ENCODE assay signal across 8 cellular contexts in the genomic region with DNA sequence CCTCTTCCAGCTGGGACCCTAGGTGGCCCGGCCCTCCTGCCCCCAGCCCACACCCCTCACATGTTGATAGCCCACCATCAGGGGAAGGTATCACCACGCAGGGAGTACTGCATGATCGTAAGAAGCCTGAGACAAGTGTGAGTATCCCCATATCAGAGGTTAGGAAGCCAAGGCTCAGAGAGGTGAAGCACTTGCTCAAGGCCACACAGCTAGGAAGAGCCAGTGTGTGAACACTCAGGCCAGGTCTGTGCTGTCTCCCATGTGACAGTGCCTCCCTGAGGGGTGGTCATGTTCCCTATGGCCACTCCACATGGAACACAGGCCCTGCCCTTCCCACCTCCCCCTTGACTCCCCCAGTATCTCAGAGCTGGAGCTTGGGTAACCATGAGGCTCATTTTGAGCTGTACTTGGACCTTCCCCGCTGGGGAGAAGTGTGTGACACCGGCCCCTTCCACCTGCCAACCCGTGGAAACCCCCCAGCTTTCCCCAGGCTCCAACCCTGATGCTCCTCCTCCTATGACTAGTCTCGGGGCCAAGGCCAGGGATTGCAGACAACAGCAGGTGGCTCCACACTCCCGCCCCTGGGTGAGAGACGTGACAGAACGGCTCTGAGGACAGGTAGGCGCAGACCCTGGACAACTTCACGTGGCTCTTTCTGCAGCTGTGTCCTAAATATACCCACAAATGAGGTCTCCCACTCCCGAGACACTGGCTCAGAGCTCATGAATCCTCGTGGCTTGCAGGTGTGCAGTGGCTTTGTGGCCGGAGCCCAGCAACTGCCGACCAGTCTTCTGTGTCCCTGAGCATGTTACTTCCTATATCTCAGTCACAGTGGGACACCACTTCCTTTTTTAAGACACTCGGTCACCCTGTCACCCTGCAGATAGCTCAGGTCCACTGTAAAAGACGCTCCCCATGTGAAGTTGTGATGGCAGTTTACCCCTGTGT. TPM values are rescaled to one million over a fixed set of nuclear protein-coding genes. Genes with fewer than 3 reads are reported as not detected.
DNase-seq lines count a peak whose midpoint lies in the region; ATAC-seq, FAIRE-seq and TF ChIP-seq lines count a peak whose summit lies in the region.

No MANE protein-coding gene starts in this region.

- H3K4me3 Mint-ChIP-seq in astrocyte (ENCODE audit: unreplicated experiment): no peak overlapping the region

- no peak overlapping the region for H2AFZ ChIP-seq in astrocyte (ENCODE audit: low read depth, low read length)

- TF ChIP-seq CTCF in astrocyte (IDR thresholded peaks at IDR 0.05; ENCODE audit: insufficient read depth, low read depth, low read length) (no peak), heart right ventricle (IDR thresholded peaks at IDR 0.05) (peak in 1 of 9 donors; percentile 4)

- no peaks in the 10 kb centered on the region for H4K20me1 ChIP-seq in astrocyte (ENCODE audit: insufficient read depth, low read length)

- ATAC-seq in GM18517 (IDR thresholded peaks at IDR 0.05; ENCODE audit: unreplicated experiment) (peak; percentile 91), GM21576 (IDR thresholded peaks at IDR 0.05; ENCODE audit: unreplicated experiment) (peak; percentile 91), aorta (ENCODE audit: low FRiP score) (no peak), heart right ventricle (no peak)

- H3K36me3 ChIP-seq in astrocyte (ENCODE audit: insufficient read depth, low read length) (no peaks in the 10 kb centered on the region), aorta (ENCODE audit: control insufficient read depth in 1 of 2, insufficient read depth in 2 of 2, low read length in 1 of 2) (no peaks in the 10 kb centered on the region), heart right ventricle (peaks cover 0 to 50% (median 0%) of the 10 kb centered on the region in 9 donors)

- DNase-seq in Kasumi-1 (lab: John Stamatoyannopoulos, UW) (peak; percentile 36 to 43), astrocyte (ENCODE audit: low read depth) (no peak), retina (no peak), aorta (no peak), heart right ventricle (no peak)
- peak; percentile 15 for DNase-seq in stimulated activated CD8-positive, alpha-beta memory T cell treated with anti-CD3 and anti-CD28 coated beads, Interleukin-4, amount 100 ng/mL, for 24 hours (ENCODE audit: low read depth)

- H3K36me3 Mint-ChIP-seq in astrocyte (ENCODE audit: low read depth, unreplicated experiment): peaks cover 29% of the 10 kb centered on the region

- no peak overlapping the region for H3K4me3 ChIP-seq in astrocyte (ENCODE audit: insufficient read depth, low read depth, low read length)
- no peak overlapping the region for H3K4me3 ChIP-seq in aorta (ENCODE audit: low read length in 2 of 2)
- no peak overlapping the region for H3K4me3 ChIP-seq in heart right ventricle

- H3K9ac ChIP-seq in astrocyte (ENCODE audit: low read length): no peak overlapping the region

- H3K27ac ChIP-seq in astrocyte (ENCODE audit: low read depth, low read length) (no peak overlapping the region), aorta (ENCODE audit: low read depth in 1 of 2, low read length in 2 of 2) (no peak overlapping the region), heart right ventricle (peak overlapping the region in 3 of 10 donors; percentile 19 to 58 (median 22))

- WGBS in aorta, 2 donors: 87 to 88% methylated on average over 18 of the region's 18 CpGs
- 75 to 85% methylated on average over 18 of the region's 18 CpGs for WGBS in heart right ventricle, 2 donors

- peaks cover 7% of the 10 kb centered on the region for H3K4me1 Mint-ChIP-seq in astrocyte (ENCODE audit: low read depth, unreplicated experiment)

- H3K79me2 ChIP-seq in astrocyte (ENCODE audit: insufficient read depth, low read length): no peaks in the 10 kb centered on the region

- peaks cover 27% of the 10 kb centered on the region for H3K4me1 ChIP-seq in astrocyte (ENCODE audit: insufficient read depth, low read length)
- no peaks in the 10 kb centered on the region for H3K4me1 ChIP-seq in aorta (ENCODE audit: control insufficient read depth in 1 of 2, insufficient read depth in 2 of 2, low read length in 2 of 2)
- peaks cover 8 to 41% (median 27%) of the 10 kb centered on the region in 9 donors for H3K4me1 ChIP-seq in heart right ventricle

- peak overlapping the region; percentile 47 for H3K27ac Mint-ChIP-seq in astrocyte (ENCODE audit: unreplicated experiment)

- FAIRE-seq in astrocyte (lab: Jason Lieb, UNC): no peak

- H3K9me3 ChIP-seq in astrocyte (ENCODE audit: insufficient read depth, low read depth, low read length) (peaks cover 8% of the 10 kb centered on the region), aorta (ENCODE audit: control insufficient read depth, low read length) (no peaks in the 10 kb centered on the region), heart right ventricle (no peaks in the 10 kb centered on the region)

- H3K27me3 ChIP-seq in astrocyte (ENCODE audit: insufficient read depth, low read length): no peaks in the 10 kb centered on the region
- no peaks in the 10 kb centered on the region for H3K27me3 ChIP-seq in aorta (ENCODE audit: control insufficient read depth in 1 of 2, insufficient read depth in 2 of 2, low read length in 1 of 2)
- no peaks in the 10 kb centered on the region for H3K27me3 ChIP-seq in heart right ventricle

- peaks cover 14% of the 10 kb centered on the region for H3K9me3 Mint-ChIP-seq in astrocyte (ENCODE audit: unreplicated experiment)

- intact Hi-C loops in aorta (cut with DNase I): loop anchor here in 1 of 2 donors (5.0 kb wide), 1 partner anchor 54 kb away; a partner anchor contains a TSS
- intact Hi-C loops in heart right ventricle (cut with DNase I): loop anchor here in 1 of 10 donors (5.0 kb wide), 1 partner anchor 54 kb away; a partner anchor contains a TSS

- H3K4me2 ChIP-seq in astrocyte (ENCODE audit: low read length): no peak overlapping the region

- H3K27me3 Mint-ChIP-seq in astrocyte (ENCODE audit: low read depth, unreplicated experiment): peaks cover 29% of the 10 kb centered on the region

RNA-seq across cellular contexts. Expression of a gene that starts 55.3 kb away (rescaled TPM):
- 16.9 and 17.7 TPM in 2 replicates for total RNA-seq in astrocyte
- 1 to 10 TPM; 5.5 to 7.1 TPM for total RNA-seq in aorta
- 1 to 10 TPM; 1.3 to 4.3 TPM for polyA plus RNA-seq in aorta
- 10 to 100 TPM in 6 of 10 donors, 1 to 10 TPM in 4; 6.6 to 22.8 (median 11.6) TPM for total RNA-seq in heart right ventricle
- 1 to 10 TPM; 4.0 to 4.4 TPM for polyA plus RNA-seq in heart right ventricle

Comparison
In these comparisons a context has a peak if more than half of its experiments do, and no peak if none do; other contexts are left out.
1. ATAC-seq: peak in GM18517 (single experiment) and GM21576 (single experiment); none in aorta (single experiment) and heart right ventricle (0 of 8).
2. DNase-seq: peak in Kasumi-1 (2 of 2) and stimulated activated CD8-positive, alpha-beta memory T cell treated with anti-CD3 and anti-CD28 coated beads, Interleukin-4, amount 100 ng/mL, for 24 hours (single experiment); none in astrocyte (single experiment), retina (single experiment), aorta (0 of 2) and heart right ventricle (0 of 2).